In the genomic region with DNA sequence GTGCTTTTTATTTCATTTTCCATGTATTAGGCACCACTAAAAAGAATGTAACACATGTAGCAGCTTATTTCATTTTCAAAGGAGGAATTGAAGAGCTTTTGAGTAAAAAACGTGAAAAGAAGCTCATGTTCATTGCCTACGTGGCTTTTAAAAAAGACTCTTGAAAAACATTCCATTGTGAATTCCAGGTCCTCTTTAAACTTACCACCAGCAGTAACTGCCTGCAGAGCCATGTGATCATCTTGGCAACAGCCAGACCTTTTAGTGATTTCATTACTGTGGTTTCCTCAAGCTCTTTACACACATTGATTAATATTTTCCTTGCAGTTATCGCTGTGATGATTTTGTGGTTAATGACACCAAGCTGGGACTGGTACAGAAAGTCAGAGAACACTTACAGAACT, we compare ENCODE assay signal across 8 cellular contexts.
DNase-seq lines count a peak whose midpoint lies in the region; ATAC-seq lines count a peak whose summit lies in the region.

No MANE protein-coding gene starts in this region.

- peak; percentile 3 for DNase-seq in stimulated activated naive CD4-positive, alpha-beta T cell treated with Interleukin-2 at 50 U/mL for 16 hours (lab: John Stamatoyannopoulos, UW)
- no peak for DNase-seq in stimulated activated naive CD4-positive, alpha-beta T cell (lab: John Stamatoyannopoulos, UW)
- DNase-seq in amniotic stem cell (lab: John Stamatoyannopoulos, UW), result peak; percentile 45
- peak; percentile 23 for DNase-seq in iPS-NIHi11 (ENCODE audit: low spot score)
- no peak for DNase-seq in stimulated activated naive CD8-positive, alpha-beta T cell treated with anti-CD3 and anti-CD28 coated beads, Interleukin-15, Interleukin-2, amounts not matched to agents 100 U/mL and 50 U/mL, for 24 hours
- no peak for DNase-seq in superior temporal gyrus (ENCODE audit: extremely low spot score)

- ATAC-seq in stimulated activated naive CD8-positive, alpha-beta T cell treated with anti-CD3 and anti-CD28 coated beads, Interleukin-15, Interleukin-2, amounts not matched to agents 100 U/mL and 50 U/mL, for 24 hours, result peak; percentile 89
- ATAC-seq in GM19455 (IDR thresholded peaks at IDR 0.05; ENCODE audit: unreplicated experiment), result no peak
- no peak for ATAC-seq in GM21381 (IDR thresholded peaks at IDR 0.05; ENCODE audit: unreplicated experiment)

Comparison
In these comparisons a context has a peak if more than half of its experiments do, and no peak if none do; other contexts are left out.
1. DNase-seq: peak in stimulated activated naive CD4-positive, alpha-beta T cell treated with Interleukin-2 at 50 U/mL for 16 hours (single experiment), amniotic stem cell (single experiment) and iPS-NIHi11 (single experiment); none in stimulated activated naive CD4-positive, alpha-beta T cell (0 of 6), stimulated activated naive CD8-positive, alpha-beta T cell treated with anti-CD3 and anti-CD28 coated beads, Interleukin-15, Interleukin-2, amounts not matched to agents 100 U/mL and 50 U/mL, for 24 hours (single experiment) and superior temporal gyrus (single experiment).